12 cellular contexts compared by ENCODE assay signal in genomic region chr17:8359769-8360168, GRCh38. TPM values are rescaled to one million over a fixed set of nuclear protein-coding genes. Genes with fewer than 3 reads are reported as not detected.
A peak's percentile ranks its signal among the peaks of the same experiment; 100 is the strongest.
DNase-seq lines count a peak whose midpoint lies in the region; ATAC-seq and TF ChIP-seq lines count a peak whose summit lies in the region.
"Had no signal": no experiment of that assay in that cellular context is flagged by ENCODE, and none has a peak within 500 bp of the region (broad histone marks: within the 10 kb centered on the region; RNA-seq: fewer than 3 reads in every experiment).

No MANE protein-coding gene starts in this region.

- no peaks in the 10 kb centered on the region for H3K9me3 Mint-ChIP-seq in naive thymus-derived CD4-positive, alpha-beta T cell
- H3K9me3 Mint-ChIP-seq: activated T-cell treated with anti-CD3 and anti-CD28 coated beads, Interleukin-2, amount 50 U/mL, for 24 hours had no signal

- peaks cover 0 to 7% (median 0%) of the 10 kb centered on the region in 5 donors for H3K36me3 Mint-ChIP-seq in naive thymus-derived CD4-positive, alpha-beta T cell

- no peaks in the 10 kb centered on the region for H4K20me1 ChIP-seq in DND-41 (ENCODE audit: insufficient read depth, low read length)

- H2AFZ ChIP-seq in DND-41 (ENCODE audit: low read depth, low read length), result no peak overlapping the region

- H3K4me3 ChIP-seq in DND-41 (ENCODE audit: low read depth in 1 of 2, low read length in 2 of 2), result no peak overlapping the region
- no peak overlapping the region for H3K4me3 ChIP-seq in fibroblast of pulmonary artery (replicated peaks; ENCODE audit: low read depth, low read length)
- no peak overlapping the region for H3K4me3 ChIP-seq in naive thymus-derived CD4-positive, alpha-beta T cell (ENCODE audit: low read length)

- no peak overlapping the region for H3K27ac Mint-ChIP-seq in naive thymus-derived CD4-positive, alpha-beta T cell
- H3K27ac Mint-ChIP-seq: activated T-cell treated with anti-CD3 and anti-CD28 coated beads, Interleukin-2, amount 50 U/mL, for 24 hours had no signal

- no peaks in the 10 kb centered on the region for H3K4me1 ChIP-seq in DND-41 (ENCODE audit: insufficient read depth, low read length)
- H3K4me1 ChIP-seq in naive thymus-derived CD4-positive, alpha-beta T cell (ENCODE audit: control insufficient read depth in 2 of 2, insufficient read depth in 2 of 2, low read length in 2 of 2), result no peaks in the 10 kb centered on the region

- no peaks in the 10 kb centered on the region for H3K36me3 ChIP-seq in DND-41 (ENCODE audit: insufficient read depth, low read length)
- no peaks in the 10 kb centered on the region for H3K36me3 ChIP-seq in naive thymus-derived CD4-positive, alpha-beta T cell (ENCODE audit: control insufficient read depth in 2 of 3, insufficient read depth in 3 of 3, low read length in 3 of 3)

- H3K27ac ChIP-seq in DND-41 (ENCODE audit: low read length), result no peak overlapping the region
- no peak overlapping the region for H3K27ac ChIP-seq in naive thymus-derived CD4-positive, alpha-beta T cell (ENCODE audit: low read depth, low read length)

- TF ChIP-seq CTCF in DND-41 (IDR thresholded peaks at IDR 0.05; ENCODE audit: borderline replicate concordance, extremely low read depth, low read length, poor library complexity, severe bottlenecking) (no peak), fibroblast of pulmonary artery (IDR thresholded peaks at IDR 0.05; ENCODE audit: low read length, missing control alignments) (no peak), GM20000 (IDR thresholded peaks at IDR 0.05; ENCODE audit: extremely low read depth, missing control alignments) (no peak)

- CTCF ChIA-PET in naive thymus-derived CD4-positive, alpha-beta T cell (lab: Charles Lee), result interaction anchor here (0.8 kb wide), 1 partner anchor 21 kb away, joined by 3 read pairs; no protein-coding TSS in a partner anchor

- no peak for DNase-seq in DND-41
- peak; percentile 92 for DNase-seq in fibroblast of pulmonary artery (ENCODE audit: low read depth)
- peak; percentile 62 for DNase-seq in non-pigmented ciliary epithelial cell (ENCODE audit: low read depth)
- DNase-seq in GM20000 (ENCODE audit: low spot score), result no peak
- no peak for DNase-seq in naive thymus-derived CD4-positive, alpha-beta T cell
- no peak for DNase-seq in NCI-H1930 (lab: John Stamatoyannopoulos, UW)
- DNase-seq: activated T-cell treated with anti-CD3 and anti-CD28 coated beads, Interleukin-2, amount 50 U/mL, for 24 hours; NCI-H187 treated with DMSO at 0.1 percent for 48 hours had no signal

- H3K27me3 Mint-ChIP-seq in naive thymus-derived CD4-positive, alpha-beta T cell, result peaks cover 0 to 7% (median 0%) of the 10 kb centered on the region in 5 donors
- H3K27me3 Mint-ChIP-seq: activated T-cell treated with anti-CD3 and anti-CD28 coated beads, Interleukin-2, amount 50 U/mL, for 24 hours had no signal

- ATAC-seq in DND-41 (ENCODE audit: insufficient read depth, low read depth) (peak; percentile 75; the same call in 2 of the 3 replicates), GM18511 (IDR thresholded peaks at IDR 0.05; ENCODE audit: unreplicated experiment) (no peak)
- ATAC-seq in naive thymus-derived CD4-positive, alpha-beta T cell, result no peak

- H3K9ac ChIP-seq in DND-41 (ENCODE audit: low read depth, low read length), result no peak overlapping the region

- intact Hi-C loops in naive thymus-derived CD4-positive, alpha-beta T cell (cut with micrococcal nuclease), result no loop called here

- POLR2A ChIA-PET in naive thymus-derived CD4-positive, alpha-beta T cell (lab: Charles Lee), result no interaction called here

- H3K79me2 ChIP-seq in DND-41 (ENCODE audit: insufficient read depth, low read length), result no peaks in the 10 kb centered on the region

- H3K9me3 ChIP-seq in DND-41 (ENCODE audit: insufficient read depth, low read length, severe bottlenecking), result no peaks in the 10 kb centered on the region
- H3K9me3 ChIP-seq in naive thymus-derived CD4-positive, alpha-beta T cell (ENCODE audit: control insufficient read depth in 2 of 3, low read length in 3 of 3), result no peaks in the 10 kb centered on the region

- H3K27me3 ChIP-seq in DND-41 (ENCODE audit: insufficient read depth, low read length, poor library complexity), result no peaks in the 10 kb centered on the region
- H3K27me3 ChIP-seq in naive thymus-derived CD4-positive, alpha-beta T cell (ENCODE audit: control insufficient read depth in 2 of 2, insufficient read depth in 2 of 2, low read length in 2 of 2), result no peaks in the 10 kb centered on the region

- H3K4me1 Mint-ChIP-seq in naive thymus-derived CD4-positive, alpha-beta T cell, result peaks cover 6 to 20% (median 17%) of the 10 kb centered on the region in 7 donors

- no peak overlapping the region for H3K4me2 ChIP-seq in DND-41 (ENCODE audit: insufficient read depth, low read length)

- no peak overlapping the region for H3K4me3 Mint-ChIP-seq in naive thymus-derived CD4-positive, alpha-beta T cell
- H3K4me3 Mint-ChIP-seq: activated T-cell treated with anti-CD3 and anti-CD28 coated beads, Interleukin-2, amount 50 U/mL, for 24 hours had no signal

TF ChIP-seq in PFSK-1, 5 proteins besides CTCF, POLR2A, EP300 and RAD21:
- TF ChIP-seq TAF1 (IDR thresholded peaks at IDR 0.05; ENCODE audit: borderline replicate concordance, insufficient read depth, low read length) (no peak), POLR2AphosphoS5 (IDR thresholded peaks at IDR 0.05; ENCODE audit: low read depth, low read length) (no peak), FOXP2 (optimal IDR thresholded peaks at IDR 0.05; ENCODE audit: borderline replicate concordance, extremely low read depth, extremely low read length, insufficient read depth) (peak; percentile 44), REST (IDR thresholded peaks at IDR 0.05; ENCODE audit: insufficient read depth in 1 of 2, low read depth in 2 of 2, low read length in 2 of 2) (no peak; a peak in 1 of 4 replicates), SIN3A (IDR thresholded peaks at IDR 0.05; ENCODE audit: borderline replicate concordance, insufficient read depth, low read length) (no peak; the same call in 1 of the 2 replicates)

RNA-seq across cellular contexts. Expression of gene ODF4, which starts 20.1 kb away (rescaled TPM):
- polyA plus RNA-seq in PFSK-1 (2012; ENCODE audit: insufficient read length, low read depth), result not detected
- total RNA-seq in naive thymus-derived CD4-positive, alpha-beta T cell, result not detected
- polyA plus RNA-seq in naive thymus-derived CD4-positive, alpha-beta T cell, result not detected
- total RNA-seq: G401, liver had no signal
- polyA plus RNA-seq: liver had no signal

RNA-seq across cellular contexts. Expression of gene RPL26, which starts 23.2 kb away (rescaled TPM):
- 3,377 TPM for polyA plus RNA-seq in PFSK-1 (2012; ENCODE audit: insufficient read length, low read depth)
- 1,000 to 10,000 TPM; 2,029 to 3,298 (median 3,039) TPM for total RNA-seq in naive thymus-derived CD4-positive, alpha-beta T cell
- 1,000 to 10,000 TPM; 1,965 to 2,128 TPM for polyA plus RNA-seq in naive thymus-derived CD4-positive, alpha-beta T cell

RNA-seq across cellular contexts. Expression of gene RNF222, which starts 37.9 kb away (rescaled TPM):
- not detected for polyA plus RNA-seq in PFSK-1 (2012; ENCODE audit: insufficient read length, low read depth)
- 1 to 10 TPM in 1 of 5 experiments, under 1 TPM in 3, not detected in 1; 0.13 to 1.7 (median 0.52) TPM for total RNA-seq in naive thymus-derived CD4-positive, alpha-beta T cell
- polyA plus RNA-seq in naive thymus-derived CD4-positive, alpha-beta T cell, result under 1 TPM; 0.16 to 0.35 TPM
- total RNA-seq: liver had no signal
- polyA plus RNA-seq: liver had no signal

RNA-seq across cellular contexts. Expression of gene ARHGEF15, which starts 49.7 kb away (rescaled TPM):
- polyA plus RNA-seq in PFSK-1 (2012; ENCODE audit: insufficient read length, low read depth), result 58.9 TPM
- total RNA-seq in naive thymus-derived CD4-positive, alpha-beta T cell, result not detected
- polyA plus RNA-seq in naive thymus-derived CD4-positive, alpha-beta T cell, result not detected

Comparison
In these comparisons a context has a peak if more than half of its experiments do, and no peak if none do; other contexts are left out.
1. DNase-seq: peak in fibroblast of pulmonary artery (single experiment) and non-pigmented ciliary epithelial cell (single experiment); none in DND-41 (single experiment), GM20000 (single experiment), naive thymus-derived CD4-positive, alpha-beta T cell (0 of 9) and NCI-H1930 (0 of 2).